ENCODE assay signal across 16 cellular contexts in genomic region chr21:41407541-41408460, GRCh38. TPM values are rescaled to one million over a fixed set of nuclear protein-coding genes. Genes with fewer than 3 reads are reported as not detected.
DNase-seq lines count a peak whose midpoint lies in the region; ATAC-seq and TF ChIP-seq lines count a peak whose summit lies in the region.
"Had no signal": no experiment of that assay in that cellular context is flagged by ENCODE, and none has a peak within 500 bp of the region (broad histone marks: within the 10 kb centered on the region; RNA-seq: fewer than 3 reads in every experiment).

No MANE protein-coding gene starts in this region.

- no peaks in the 10 kb centered on the region for H3K36me3 ChIP-seq in neural progenitor cell

- H3K9me3 Mint-ChIP-seq in activated CD8-positive, alpha-beta memory T cell treated with anti-CD3 and anti-CD28 coated beads, Interleukin-2, amount 10 ng/mL, durations not matched to agents 7 days and 5 days (ENCODE audit: low read depth) = no peaks in the 10 kb centered on the region
- peaks cover 2% of the 10 kb centered on the region for H3K9me3 Mint-ChIP-seq in neural progenitor cell

- no peak overlapping the region for H3K4me2 ChIP-seq in neural progenitor cell
- H3K4me2 ChIP-seq: A549, GM23338 had no signal

- H3K9ac ChIP-seq in neural progenitor cell = no peak overlapping the region

- H3K4me3 ChIP-seq in coronary artery = no peak overlapping the region
- H3K4me3 ChIP-seq in neural progenitor cell = no peak overlapping the region
- H3K4me3 ChIP-seq: A549, GM23338 had no signal

- CTCF ChIA-PET in activated CD8-positive, alpha-beta memory T cell treated with anti-CD3 and anti-CD28 coated beads, Interleukin-2, amount 10 ng/mL, durations not matched to agents 7 days and 5 days (lab: Charles Lee) = interaction anchor here (1.1 kb wide), 1 partner anchor 10 kb away, joined by 3 read pairs; no protein-coding TSS in a partner anchor

- no peaks in the 10 kb centered on the region for H3K9me3 ChIP-seq in neural progenitor cell (ENCODE audit: low read depth)
- H3K9me3 ChIP-seq: Caco-2 had no signal

- H4K20me1 ChIP-seq in neural progenitor cell (ENCODE audit: low read depth) = no peaks in the 10 kb centered on the region

- ATAC-seq in activated CD8-positive, alpha-beta memory T cell treated with anti-CD3 and anti-CD28 coated beads, Interleukin-2, amount 10 ng/mL, durations not matched to agents 7 days and 5 days = no peak
- ATAC-seq in HG02798 (IDR thresholded peaks at IDR 0.05; ENCODE audit: poor library complexity, unreplicated experiment) = no peak
- ATAC-seq: A549, GM23338, HCT116 had no signal

- H2AFZ ChIP-seq in neural progenitor cell (replicated peaks) = no peak overlapping the region
- H2AFZ ChIP-seq: GM23338 had no signal

- H3K27me3 ChIP-seq in neural progenitor cell = no peaks in the 10 kb centered on the region

- H3K4me1 ChIP-seq in neural progenitor cell = no peaks in the 10 kb centered on the region
- H3K4me1 ChIP-seq: A549 had no signal

- no peak overlapping the region for H3K27ac ChIP-seq in coronary artery
- no peak overlapping the region for H3K27ac ChIP-seq in neural progenitor cell
- H3K27ac ChIP-seq: A549, C4-2B had no signal

- H3K27me3 Mint-ChIP-seq in activated CD8-positive, alpha-beta memory T cell treated with anti-CD3 and anti-CD28 coated beads, Interleukin-2, amount 10 ng/mL, durations not matched to agents 7 days and 5 days = peaks cover 4% of the 10 kb centered on the region
- peaks cover 8% of the 10 kb centered on the region for H3K27me3 Mint-ChIP-seq in neural progenitor cell (ENCODE audit: insufficient read depth, low read depth)
- H3K27me3 Mint-ChIP-seq: CD4-positive, alpha-beta T cell; IgD-negative memory B cell had no signal

- no peaks in the 10 kb centered on the region for H3F3A ChIP-seq in neural progenitor cell (ENCODE audit: low read depth)

- peaks cover 5% of the 10 kb centered on the region for H3K4me1 Mint-ChIP-seq in activated CD8-positive, alpha-beta memory T cell treated with anti-CD3 and anti-CD28 coated beads, Interleukin-2, amount 10 ng/mL, durations not matched to agents 7 days and 5 days
- H3K4me1 Mint-ChIP-seq in neural progenitor cell = peaks cover 28% of the 10 kb centered on the region
- H3K4me1 Mint-ChIP-seq: IgD-negative memory B cell had no signal

- H3K79me2 ChIP-seq in neural progenitor cell (ENCODE audit: low read depth) = no peaks in the 10 kb centered on the region

- DNase-seq in activated CD8-positive, alpha-beta memory T cell treated with anti-CD3 and anti-CD28 coated beads for 24 hours = peak; percentile 28
- no peak for DNase-seq in activated CD8-positive, alpha-beta memory T cell treated with anti-CD3 and anti-CD28 coated beads, Interleukin-2, amount 10 ng/mL, durations not matched to agents 7 days and 5 days
- DNase-seq in coronary artery (ENCODE audit: low spot score) (peak; percentile 58), neural progenitor cell (ENCODE audit: low spot score) (no peak), activated gamma-delta T cell (lab: John Stamatoyannopoulos, UW) (no peak), HuH-7 (ENCODE audit: low spot score) (no peak)
- DNase-seq: AML-193, Caco-2, HFFc6 had no signal

- H3K27ac Mint-ChIP-seq in activated CD8-positive, alpha-beta memory T cell treated with anti-CD3 and anti-CD28 coated beads, Interleukin-2, amount 10 ng/mL, durations not matched to agents 7 days and 5 days = no peak overlapping the region
- peak overlapping the region; percentile 50 for H3K27ac Mint-ChIP-seq in neural progenitor cell
- H3K27ac Mint-ChIP-seq: CD4-positive, alpha-beta T cell; GM23338; HFFc6; IgD-negative memory B cell had no signal

- H3K36me3 Mint-ChIP-seq in activated CD8-positive, alpha-beta memory T cell treated with anti-CD3 and anti-CD28 coated beads, Interleukin-2, amount 10 ng/mL, durations not matched to agents 7 days and 5 days = peaks cover 80% of the 10 kb centered on the region
- no peaks in the 10 kb centered on the region for H3K36me3 Mint-ChIP-seq in neural progenitor cell

- no peak overlapping the region for H3K4me3 Mint-ChIP-seq in activated CD8-positive, alpha-beta memory T cell treated with anti-CD3 and anti-CD28 coated beads, Interleukin-2, amount 10 ng/mL, durations not matched to agents 7 days and 5 days
- H3K4me3 Mint-ChIP-seq in neural progenitor cell = no peak overlapping the region
- H3K4me3 Mint-ChIP-seq: CD4-positive, alpha-beta T cell; GM23338; HFFc6; IgD-negative memory B cell had no signal

- TF ChIP-seq CTCF in coronary artery (IDR thresholded peaks at IDR 0.05) (no peak), neural progenitor cell (IDR thresholded peaks at IDR 0.05) (no peak)

RNA-seq across cellular contexts. Expression of gene MX1, which starts 18.2 kb away (rescaled TPM):
- 100 to 1,000 TPM; 544 to 967 TPM for total RNA-seq in activated CD8-positive, alpha-beta memory T cell treated with anti-CD3 and anti-CD28 coated beads, Interleukin-2, amount 10 ng/mL, durations not matched to agents 7 days and 5 days
- total RNA-seq in neural progenitor cell (ENCODE audit: low replicate concordance) = 0.15 and 1.7 TPM in 2 replicates

RNA-seq across cellular contexts. Expression of gene MX2, which starts 46.0 kb away (rescaled TPM):
- total RNA-seq in activated CD8-positive, alpha-beta memory T cell treated with anti-CD3 and anti-CD28 coated beads, Interleukin-2, amount 10 ng/mL, durations not matched to agents 7 days and 5 days = 100 to 1,000 TPM in 1 of 2 experiments, 10 to 100 TPM in 1; 65.1 to 158 TPM
- 2.2 and 3.3 TPM in 2 replicates for total RNA-seq in neural progenitor cell (ENCODE audit: low replicate concordance)

Comparison
In these comparisons a context has a peak if more than half of its experiments do, and no peak if none do; other contexts are left out.
1. DNase-seq: peak in activated CD8-positive, alpha-beta memory T cell treated with anti-CD3 and anti-CD28 coated beads for 24 hours (single experiment) and coronary artery (single experiment); none in activated CD8-positive, alpha-beta memory T cell treated with anti-CD3 and anti-CD28 coated beads, Interleukin-2, amount 10 ng/mL, durations not matched to agents 7 days and 5 days (single experiment), neural progenitor cell (single experiment), activated gamma-delta T cell (single experiment) and HuH-7 (single experiment).
2. RNA of gene MX1, which starts 18.2 kb away (total RNA-seq): 544 to 967 TPM in activated CD8-positive, alpha-beta memory T cell treated with anti-CD3 and anti-CD28 coated beads, Interleukin-2, amount 10 ng/mL, durations not matched to agents 7 days and 5 days; 0.15 to 1.7 TPM in neural progenitor cell; every median in the first group is over 100 times any median in the second.
3. RNA of gene MX2, which starts 46.0 kb away (total RNA-seq): 65.1 to 158 TPM in activated CD8-positive, alpha-beta memory T cell treated with anti-CD3 and anti-CD28 coated beads, Interleukin-2, amount 10 ng/mL, durations not matched to agents 7 days and 5 days; 2.2 to 3.3 TPM in neural progenitor cell; every median in the first group is over 10 times any median in the second.